Comparison of ENCODE assay signal across 16 cellular contexts in the genomic region with DNA sequence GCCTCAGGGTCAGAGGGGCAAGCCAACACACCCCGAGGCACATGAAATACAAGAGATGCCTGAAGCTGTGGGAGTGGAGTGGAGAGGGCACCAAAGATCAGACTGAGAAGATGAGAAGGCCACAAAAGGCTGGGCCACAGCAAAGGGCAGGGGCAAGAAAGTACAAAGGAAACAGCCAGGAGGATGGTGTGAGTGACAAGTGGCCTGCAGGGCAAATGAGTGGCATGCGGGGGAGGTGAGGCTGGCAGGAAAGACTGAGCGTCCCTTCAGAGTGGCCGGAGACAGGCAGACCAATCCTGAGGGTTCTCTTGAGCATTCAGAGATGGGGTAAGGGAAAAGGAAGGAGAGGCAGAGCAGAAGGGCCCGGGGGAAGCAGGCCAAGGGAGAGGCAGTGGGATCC. TPM values are rescaled to one million over a fixed set of nuclear protein-coding genes. Genes with fewer than 3 reads are reported as not detected.
DNase-seq lines count a peak whose midpoint lies in the region; ATAC-seq and TF ChIP-seq lines count a peak whose summit lies in the region.
"Had no signal": no experiment of that assay in that cellular context is flagged by ENCODE, and none has a peak within 500 bp of the region (broad histone marks: within the 10 kb centered on the region; RNA-seq: fewer than 3 reads in every experiment).

No MANE protein-coding gene starts in this region.

- no peaks in the 10 kb centered on the region for H3K79me2 ChIP-seq in neural progenitor cell (ENCODE audit: low read depth)

- no peak overlapping the region for H3K4me3 Mint-ChIP-seq in CD4-positive, CD25-positive, alpha-beta regulatory T cell
- no peak overlapping the region for H3K4me3 Mint-ChIP-seq in neural progenitor cell

- no peaks in the 10 kb centered on the region for H3K9me3 ChIP-seq in CD4-positive, CD25-positive, alpha-beta regulatory T cell (ENCODE audit: control insufficient read depth in 2 of 2, low read length in 2 of 2)
- H3K9me3 ChIP-seq in neural progenitor cell (ENCODE audit: low read depth), result no peaks in the 10 kb centered on the region
- H3K9me3 ChIP-seq: BE2C had no signal

- no peak overlapping the region for H3K4me3 ChIP-seq in CD4-positive, CD25-positive, alpha-beta regulatory T cell (ENCODE audit: low read depth, low read length)
- no peak overlapping the region for H3K4me3 ChIP-seq in neural progenitor cell

- H3K36me3 ChIP-seq in CD4-positive, CD25-positive, alpha-beta regulatory T cell (ENCODE audit: control insufficient read depth, insufficient read depth, low read length), result peaks cover 30% of the 10 kb centered on the region
- H3K36me3 ChIP-seq in neural progenitor cell, result no peaks in the 10 kb centered on the region

- H3K27me3 ChIP-seq in CD4-positive, CD25-positive, alpha-beta regulatory T cell (ENCODE audit: control insufficient read depth, insufficient read depth, low read length), result no peaks in the 10 kb centered on the region
- no peaks in the 10 kb centered on the region for H3K27me3 ChIP-seq in neural progenitor cell
- H3K27me3 ChIP-seq: BE2C had no signal

- DNase-seq in CD4-positive, CD25-positive, alpha-beta regulatory T cell, result no peak
- DNase-seq in ELF-1 (ENCODE audit: low read depth, low spot score) (peak; percentile 55), foreskin melanocyte (peak; percentile 35), neural progenitor cell (ENCODE audit: low spot score) (no peak), SIG-M5 (lab: John Stamatoyannopoulos, UW) (no peak), midbrain (lab: John Stamatoyannopoulos, UW) (no peak), NCI-H345 treated with DMSO at 0.1 percent for 48 hours (lab: John Stamatoyannopoulos, UW; ENCODE audit: unreplicated experiment) (no peak), T1000 (lab: John Stamatoyannopoulos, UW) (no peak)
- DNase-seq: BE2C, COR-L47, Kasumi-1, NCI-H1105 treated with DMSO at 0.1 percent for 48 hours, NCI-H187 treated with DMSO at 0.1 percent for 48 hours, NCI-H510A had no signal

- ATAC-seq in CD4-positive, CD25-positive, alpha-beta regulatory T cell (ENCODE audit: low read depth in 2 of 2), result no peak
- ATAC-seq: HCT116 had no signal

- no peaks in the 10 kb centered on the region for H3K27me3 Mint-ChIP-seq in CD4-positive, CD25-positive, alpha-beta regulatory T cell
- H3K27me3 Mint-ChIP-seq in neural progenitor cell (ENCODE audit: insufficient read depth, low read depth), result peaks cover 5% of the 10 kb centered on the region

- peak overlapping the region in 2 of 3 donors; percentile 22 to 46 for H3K27ac Mint-ChIP-seq in CD4-positive, CD25-positive, alpha-beta regulatory T cell
- peak overlapping the region; percentile 4 for H3K27ac Mint-ChIP-seq in neural progenitor cell

- no peak overlapping the region for H2AFZ ChIP-seq in neural progenitor cell (replicated peaks)

- H3K36me3 Mint-ChIP-seq in CD4-positive, CD25-positive, alpha-beta regulatory T cell, result peaks cover 18% of the 10 kb centered on the region
- peaks cover 16% of the 10 kb centered on the region for H3K36me3 Mint-ChIP-seq in neural progenitor cell

- H3K4me1 ChIP-seq in CD4-positive, CD25-positive, alpha-beta regulatory T cell (ENCODE audit: control insufficient read depth, insufficient read depth, low read length, poor library complexity, severe bottlenecking), result no peaks in the 10 kb centered on the region
- no peaks in the 10 kb centered on the region for H3K4me1 ChIP-seq in neural progenitor cell
- H3K4me1 ChIP-seq: BE2C had no signal

- no peaks in the 10 kb centered on the region for H3K9me3 Mint-ChIP-seq in CD4-positive, CD25-positive, alpha-beta regulatory T cell
- no peaks in the 10 kb centered on the region for H3K9me3 Mint-ChIP-seq in neural progenitor cell

- no peaks in the 10 kb centered on the region for H3F3A ChIP-seq in neural progenitor cell (ENCODE audit: low read depth)

- H3K4me1 Mint-ChIP-seq in CD4-positive, CD25-positive, alpha-beta regulatory T cell, result peaks cover 0 to 33% (median 20%) of the 10 kb centered on the region in 4 donors
- H3K4me1 Mint-ChIP-seq in neural progenitor cell, result peaks cover 36% of the 10 kb centered on the region

- H4K20me1 ChIP-seq in neural progenitor cell (ENCODE audit: low read depth), result peaks cover 37% of the 10 kb centered on the region

- H3K4me2 ChIP-seq in neural progenitor cell, result no peak overlapping the region

- no peak overlapping the region for H3K9ac ChIP-seq in neural progenitor cell

- no peak overlapping the region for H3K27ac ChIP-seq in CD4-positive, CD25-positive, alpha-beta regulatory T cell (ENCODE audit: insufficient read depth, low read length, poor library complexity, severe bottlenecking)
- H3K27ac ChIP-seq in neural progenitor cell, result no peak overlapping the region

- TF ChIP-seq CTCF in neural progenitor cell (IDR thresholded peaks at IDR 0.05), result no peak

RNA-seq across cellular contexts. Expression of a gene that starts 23.2 kb away (rescaled TPM):
- not detected for total RNA-seq in CD4-positive, CD25-positive, alpha-beta regulatory T cell
- polyA plus RNA-seq in CD4-positive, CD25-positive, alpha-beta regulatory T cell, result not detected
- total RNA-seq in neural progenitor cell (ENCODE audit: low replicate concordance), result 1.6 TPM in 1 of 2 replicates, not detected in the other
- total RNA-seq: G401 had no signal

RNA-seq across cellular contexts. Expression of a gene that starts 26.9 kb away (rescaled TPM):
- total RNA-seq in CD4-positive, CD25-positive, alpha-beta regulatory T cell, result 92.5 TPM
- polyA plus RNA-seq in CD4-positive, CD25-positive, alpha-beta regulatory T cell, result 100 to 1,000 TPM; 119 to 141 (median 133) TPM
- total RNA-seq in neural progenitor cell (ENCODE audit: low replicate concordance), result 29.7 and 42.0 TPM in 2 replicates

RNA-seq across cellular contexts. Expression of a gene that starts 29.2 kb away (rescaled TPM):
- not detected for total RNA-seq in CD4-positive, CD25-positive, alpha-beta regulatory T cell
- not detected for polyA plus RNA-seq in CD4-positive, CD25-positive, alpha-beta regulatory T cell
- not detected in 2 replicates for total RNA-seq in neural progenitor cell (ENCODE audit: low replicate concordance)
- total RNA-seq: G401 had no signal

RNA-seq across cellular contexts. Expression of a gene that starts 37.8 kb away (rescaled TPM):
- not detected for total RNA-seq in CD4-positive, CD25-positive, alpha-beta regulatory T cell
- under 1 TPM in 1 of 4 donors, not detected in 3; 0.60 TPM for polyA plus RNA-seq in CD4-positive, CD25-positive, alpha-beta regulatory T cell
- total RNA-seq in neural progenitor cell (ENCODE audit: low replicate concordance), result 1.5 and 2.2 TPM in 2 replicates

Comparison
In these comparisons a context has a peak if more than half of its experiments do, and no peak if none do; other contexts are left out.
1. DNase-seq: peak in ELF-1 (single experiment) and foreskin melanocyte (single experiment); none in CD4-positive, CD25-positive, alpha-beta regulatory T cell (0 of 3), neural progenitor cell (single experiment), SIG-M5 (single experiment), midbrain (single experiment), NCI-H345 treated with DMSO at 0.1 percent for 48 hours (single experiment) and T1000 (single experiment).